Comparison of ENCODE assay signal across 8 cellular contexts in the genomic region with DNA sequence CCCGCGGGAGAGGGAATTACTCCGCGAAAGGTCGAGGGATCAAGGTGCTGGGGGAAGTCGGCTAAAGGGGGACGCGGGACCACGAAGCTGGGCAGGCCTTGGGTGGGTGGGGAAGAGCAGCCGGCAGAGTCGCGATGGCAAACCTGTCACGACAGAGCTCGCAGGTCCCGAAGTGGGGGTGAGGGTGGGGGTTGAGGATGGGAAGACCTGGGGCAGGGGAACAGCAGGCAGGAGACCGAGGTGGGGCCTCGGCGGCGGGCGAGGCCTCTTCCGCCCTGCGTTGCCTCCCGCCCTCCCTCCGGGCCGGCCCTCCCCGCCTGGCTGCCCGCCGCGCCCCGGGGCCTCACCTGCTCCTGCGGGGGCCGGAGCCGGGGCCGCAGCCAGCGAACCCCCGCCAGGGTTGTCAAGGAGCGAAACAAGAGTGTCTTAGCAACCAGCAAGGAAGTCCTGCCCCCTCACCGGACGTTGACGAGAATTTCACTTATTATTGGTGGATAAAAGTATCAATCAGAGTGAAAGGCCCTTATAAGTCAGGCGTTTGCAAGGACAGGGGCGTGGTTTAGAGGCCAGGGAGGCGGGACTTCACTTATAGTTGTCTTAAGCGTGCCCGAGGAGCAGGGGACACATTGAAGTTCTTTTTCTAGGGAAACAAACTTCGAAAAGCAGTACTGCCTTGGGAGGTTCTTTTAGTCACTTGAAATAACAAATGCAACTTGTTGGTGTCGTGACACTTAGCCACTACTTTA. TPM values are rescaled to one million over a fixed set of nuclear protein-coding genes. Genes with fewer than 3 reads are reported as not detected.
A peak's percentile ranks its signal among the peaks of the same experiment; 100 is the strongest.
DNase-seq lines count a peak whose midpoint lies in the region; ATAC-seq and TF ChIP-seq lines count a peak whose summit lies in the region.

DNAL4 (minus strand) TSS at position 423 of the 746 bp plus-strand sequence. CDS start 11,412 bp downstream, outside the sequence.

- H3K4me3 Mint-ChIP-seq in activated T-cell treated with anti-CD3 and anti-CD28 coated beads, Interleukin-2, amount 50 U/mL, for 72 hours = peak within 1 kb of the TSS; percentile 92 to 94

- H3K4me1 ChIP-seq in KMS-11 (ENCODE audit: low read depth, poor library complexity, severe bottlenecking) (peaks cover 6% of the 10 kb centered on the region), Panc1 (ENCODE audit: control insufficient read depth, insufficient read depth, low read length) (no peaks in the 10 kb centered on the region; the same call in 1 of the 2 replicates), mucosa of stomach (ENCODE audit: control insufficient read depth, insufficient read depth, low read length) (peaks cover 7% of the 10 kb centered on the region)

- ATAC-seq in GM21786 (IDR thresholded peaks at IDR 0.05; ENCODE audit: unreplicated experiment) (peak; percentile 97), Panc1 (peak; percentile 97), esophagus mucosa (peak; percentile 95)
- ATAC-seq in activated T-cell treated with anti-CD3 and anti-CD28 coated beads, Interleukin-2, amount 50 U/mL, for 72 hours (replicated peaks in 1 of 2) = peak; percentile 95 to 98

- H3K9me3 ChIP-seq in Panc1 (ENCODE audit: control insufficient read depth, insufficient read depth, low read depth, low read length) = no peaks in the 10 kb centered on the region
- no peaks in the 10 kb centered on the region for H3K9me3 ChIP-seq in mucosa of stomach (ENCODE audit: control insufficient read depth, low read length)

- POLR2A ChIA-PET in Panc1 (lab: Charles Lee) = interaction anchor here (0.6 to 0.7 kb wide), 2 partner anchors 30 to 37 kb away, joined by 7 to 8 read pairs; no protein-coding TSS in a partner anchor

- H3K4me2 ChIP-seq in KMS-11 = peak within 1 kb of the TSS; percentile 77

- in situ Hi-C loops in Panc1 (cut with HindIII; ENCODE audit: low pct_unique_long_range_greater_than_20kb, low sequenced_read_pairs) = no loop called here

- TF ChIP-seq CTCF in KMS-11 (conservative IDR thresholded peaks at IDR 0.05; ENCODE audit: low read depth, low read length) = no peak
- TF ChIP-seq CTCF in Panc1 (IDR thresholded peaks at IDR 0.05) = no peak

- peaks cover 34% of the 10 kb centered on the region for H3K27me3 ChIP-seq in KMS-11 (ENCODE audit: insufficient read depth, low read depth)
- no peaks in the 10 kb centered on the region for H3K27me3 ChIP-seq in Panc1 (ENCODE audit: control insufficient read depth, insufficient read depth, low read length)
- peaks cover 3% of the 10 kb centered on the region for H3K27me3 ChIP-seq in mucosa of stomach (ENCODE audit: control insufficient read depth, insufficient read depth, low read length)

- no peaks in the 10 kb centered on the region for H4K20me1 ChIP-seq in KMS-11 (ENCODE audit: insufficient read depth)

- H3K79me2 ChIP-seq in KMS-11 (ENCODE audit: insufficient read depth, low read depth) = no peaks in the 10 kb centered on the region

- peak within 1 kb of the TSS; percentile 38 for H3K27ac ChIP-seq in KMS-11
- peak within 1 kb of the TSS; percentile 81 for H3K27ac ChIP-seq in Panc1 (ENCODE audit: low read length)

- peak within 1 kb of the TSS; percentile 81 for H2AFZ ChIP-seq in KMS-11 (ENCODE audit: low read depth)

- intact Hi-C loops in Panc1 (cut with micrococcal nuclease; ENCODE audit: unreplicated experiment) = no loop called here

- H3K9me3 Mint-ChIP-seq in activated T-cell treated with anti-CD3 and anti-CD28 coated beads, Interleukin-2, amount 50 U/mL, for 72 hours = peaks cover 0 to 5% of the 10 kb centered on the region in 2 donors

- no peaks in the 10 kb centered on the region for H3K27me3 Mint-ChIP-seq in activated T-cell treated with anti-CD3 and anti-CD28 coated beads, Interleukin-2, amount 50 U/mL, for 72 hours (ENCODE audit: low read depth)

- no TSS peak for BruUV-seq in Panc1 (replicated peaks; lab: Mats Ljungman, UMichigan)

- H3K36me3 Mint-ChIP-seq in activated T-cell treated with anti-CD3 and anti-CD28 coated beads, Interleukin-2, amount 50 U/mL, for 72 hours (ENCODE audit: insufficient read depth in 2 of 2) = peaks cover 2% of the 10 kb centered on the region in 2 donors

- H3K4me3 ChIP-seq in KMS-11 (IDR thresholded peaks at IDR 0.05; ENCODE audit: insufficient read depth, low read depth, low read length) (no peak within 1 kb of the TSS), Panc1 (ENCODE audit: low read depth in 2 of 2, low read length in 2 of 2) (peak within 1 kb of the TSS; percentile 70 to 87), mucosa of stomach (ENCODE audit: low read length) (peak within 1 kb of the TSS; percentile 32)

- H3K36me3 ChIP-seq in KMS-11 (ENCODE audit: insufficient read depth) = no peaks in the 10 kb centered on the region
- H3K36me3 ChIP-seq in Panc1 (ENCODE audit: control insufficient read depth, insufficient read depth, low read length) = no peaks in the 10 kb centered on the region
- H3K36me3 ChIP-seq in mucosa of stomach (ENCODE audit: control insufficient read depth, insufficient read depth, low read length) = no peaks in the 10 kb centered on the region

- CTCF ChIA-PET in Panc1 (lab: Charles Lee) = no interaction called here

- peak within 1 kb of the TSS; percentile 58 for H3K9ac ChIP-seq in KMS-11
- peak within 1 kb of the TSS; percentile 75 for H3K9ac ChIP-seq in mucosa of stomach (ENCODE audit: low read length)

- DNase-seq in DMS53 treated with DMSO at 0.1 percent for 48 hours (lab: John Stamatoyannopoulos, UW; ENCODE audit: unreplicated experiment) = peak; percentile 86
- DNase-seq in Panc1 (ENCODE audit: low read depth, low spot score) = peak; percentile 94
- peak; percentile 91 to 94 for DNase-seq in activated T-cell treated with anti-CD3 and anti-CD28 coated beads, Interleukin-2, amount 50 U/mL, for 72 hours
- peak; percentile 93 for DNase-seq in stimulated activated CD8-positive, alpha-beta memory T cell treated with anti-CD3 and anti-CD28 coated beads, Interleukin-4, amount 100 ng/mL, for 48 hours

- H3K4me1 Mint-ChIP-seq in activated T-cell treated with anti-CD3 and anti-CD28 coated beads, Interleukin-2, amount 50 U/mL, for 72 hours (ENCODE audit: low read depth) = peaks cover 14% of the 10 kb centered on the region

- H3K27ac Mint-ChIP-seq in activated T-cell treated with anti-CD3 and anti-CD28 coated beads, Interleukin-2, amount 50 U/mL, for 72 hours = peak within 1 kb of the TSS; percentile 64

RNA-seq across cellular contexts. Expression of gene DNAL4, which starts in this region (rescaled TPM):
- total RNA-seq in Panc1 (2021; ENCODE audit: unreplicated experiment) = 10.5 TPM
- 21.8 TPM for polyA plus RNA-seq in Panc1 (2012; ENCODE audit: insufficient read length)
- total RNA-seq in activated T-cell treated with anti-CD3 and anti-CD28 coated beads, Interleukin-2, amount 50 U/mL, for 72 hours = 10 to 100 TPM; 10.6 to 16.6 TPM
- 13.2 TPM for total RNA-seq in esophagus mucosa
